8 cellular contexts compared by ENCODE assay signal in the genomic region with DNA sequence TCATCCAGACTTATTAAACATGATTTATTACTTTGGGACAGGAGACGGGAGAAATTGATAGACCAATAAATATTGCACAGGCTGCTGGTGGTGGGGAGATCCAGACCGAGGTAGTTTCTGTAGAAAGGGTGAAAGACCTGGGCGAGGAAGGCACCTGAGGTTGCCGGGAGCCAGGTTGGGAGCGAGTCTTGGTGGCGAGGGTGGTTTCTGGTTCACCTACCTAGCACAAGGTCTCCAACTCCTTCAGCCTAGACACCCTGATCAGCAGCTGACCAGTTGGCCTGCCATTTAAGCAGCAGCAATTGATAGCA. TPM values are rescaled to one million over a fixed set of nuclear protein-coding genes. Genes with fewer than 3 reads are reported as not detected.
DNase-seq lines count a peak whose midpoint lies in the region; ATAC-seq and TF ChIP-seq lines count a peak whose summit lies in the region.

No MANE protein-coding gene starts in this region.

- H3K4me1 ChIP-seq in Peyer's patch (peaks cover 0 to 23% (median 11%) of the 10 kb centered on the region in 4 donors), esophagus (ENCODE audit: control insufficient read depth in 2 of 2, insufficient read depth in 2 of 2, low read length in 1 of 2) (peaks cover 3 to 9% of the 10 kb centered on the region in 2 donors)

- no peak for DNase-seq in GM06990 (ENCODE audit: extremely low read depth, insufficient read length)
- DNase-seq in Peyer's patch, result no peak
- DNase-seq in progenitor cell of endocrine pancreas (ENCODE audit: low spot score, unreplicated experiment), result no peak
- DNase-seq in NCI-H2081 treated with DMSO at 0.1 percent for 48 hours (lab: John Stamatoyannopoulos, UW), result no peak
- no peak for DNase-seq in stimulated activated naive CD4-positive, alpha-beta T cell treated with Interleukin-2 at 50 U/mL for 16 hours (lab: John Stamatoyannopoulos, UW)
- no peak for DNase-seq in omental fat pad (ENCODE audit: low spot score)

- no peaks in the 10 kb centered on the region for H3K36me3 Mint-ChIP-seq in progenitor cell of endocrine pancreas (ENCODE audit: insufficient read depth)

- H3K9me3 ChIP-seq in Peyer's patch (no peaks in the 10 kb centered on the region), esophagus (ENCODE audit: control insufficient read depth in 2 of 2, insufficient read depth in 1 of 2, low read depth in 1 of 2, low read length in 1 of 2) (no peaks in the 10 kb centered on the region)

- no peak for TF ChIP-seq POLR2A in Peyer's patch (IDR thresholded peaks at IDR 0.05)

- no peaks in the 10 kb centered on the region for H3K27me3 Mint-ChIP-seq in progenitor cell of endocrine pancreas

- no peaks in the 10 kb centered on the region for H3K9me3 Mint-ChIP-seq in progenitor cell of endocrine pancreas (ENCODE audit: low read depth)

- H3K4me3 Mint-ChIP-seq in progenitor cell of endocrine pancreas (ENCODE audit: low read depth), result peak overlapping the region; percentile 75

- H3K4me1 Mint-ChIP-seq in progenitor cell of endocrine pancreas (ENCODE audit: low read depth), result peaks cover 19% of the 10 kb centered on the region

- H3K27me3 ChIP-seq in GM06990 (replicated peaks; ENCODE audit: control insufficient read depth, insufficient read depth, low read length), result no peaks in the 10 kb centered on the region
- no peaks in the 10 kb centered on the region for H3K27me3 ChIP-seq in Peyer's patch
- H3K27me3 ChIP-seq in esophagus (ENCODE audit: control insufficient read depth in 1 of 2, insufficient read depth in 2 of 2, low read length in 2 of 2), result no peaks in the 10 kb centered on the region

- ATAC-seq in HG03442 (IDR thresholded peaks at IDR 0.05; ENCODE audit: unreplicated experiment) (no peak), omental fat pad (ENCODE audit: low FRiP score) (no peak)

- TF ChIP-seq CTCF in GM06990 (IDR thresholded peaks at IDR 0.05; ENCODE audit: insufficient read depth, low read length, poor library complexity, severe bottlenecking) (no peak), Peyer's patch (IDR thresholded peaks at IDR 0.05) (no peak), progenitor cell of endocrine pancreas (IDR thresholded peaks at IDR 0.05; ENCODE audit: unreplicated experiment) (no peak), omental fat pad (IDR thresholded peaks at IDR 0.05) (no peak)

- H3K36me3 ChIP-seq in GM06990 (ENCODE audit: control insufficient read depth, insufficient read depth, low read length) (no peaks in the 10 kb centered on the region), Peyer's patch (no peaks in the 10 kb centered on the region), esophagus (ENCODE audit: control insufficient read depth in 2 of 2, insufficient read depth in 2 of 2, low read length in 1 of 2) (peaks cover 0 to 3% of the 10 kb centered on the region in 2 donors)

- WGBS in esophagus, 2 donors, result 22 to 42% methylated on average over 6 of the region's 6 CpGs

- H3K27ac Mint-ChIP-seq in progenitor cell of endocrine pancreas, result peak overlapping the region; percentile 65

- H3K27ac ChIP-seq in Peyer's patch (peak overlapping the region; percentile 38 to 98 (median 96)), esophagus (ENCODE audit: low read depth in 2 of 2, low read length in 1 of 2) (peak overlapping the region; percentile 92 to 96)

- H3K4me3 ChIP-seq in GM06990 (replicated peaks; ENCODE audit: low read depth, low read length), result peak overlapping the region; percentile 47
- peak overlapping the region; percentile 13 to 75 (median 61) for H3K4me3 ChIP-seq in Peyer's patch
- peak overlapping the region; percentile 13 to 18 for H3K4me3 ChIP-seq in esophagus (ENCODE audit: low read depth in 1 of 2, low read length in 2 of 2)

RNA-seq across cellular contexts. Expression of gene EMP3, which starts 7.0 kb away (rescaled TPM):
- 10 to 100 TPM in 2 of 4 donors, 1 to 10 TPM in 2; 4.7 to 21.5 (median 10.5) TPM for total RNA-seq in Peyer's patch
- 10 to 100 TPM; 17.6 to 21.5 TPM for polyA plus RNA-seq in esophagus
- total RNA-seq in progenitor cell of endocrine pancreas, result 2.9 and 3.8 TPM in 2 replicates
- 100 to 1,000 TPM in 1 of 4 donors, 10 to 100 TPM in 3; 48.6 to 173 (median 58.9) TPM for total RNA-seq in omental fat pad

RNA-seq across cellular contexts. Expression of gene TMEM143, which starts 31.4 kb away (rescaled TPM):
- total RNA-seq in Peyer's patch (10 to 100 TPM in 3 of 4 donors, 1 to 10 TPM in 1; 8.6 to 30.5 (median 20.0) TPM), progenitor cell of endocrine pancreas (9.5 and 10.3 TPM in 2 replicates), omental fat pad (10 to 100 TPM in 1 of 4 donors, 1 to 10 TPM in 3; 2.0 to 11.5 (median 5.1) TPM)
- 1 to 10 TPM; 4.0 to 9.1 TPM for polyA plus RNA-seq in esophagus

RNA-seq across cellular contexts. Expression of gene SYNGR4, which starts 31.9 kb away (rescaled TPM):
- total RNA-seq in Peyer's patch, result not detected
- not detected for polyA plus RNA-seq in esophagus
- total RNA-seq in progenitor cell of endocrine pancreas, result not detected in 2 replicates
- not detected for total RNA-seq in omental fat pad

RNA-seq across cellular contexts. Expression of gene KDELR1, which starts 59.0 kb away (rescaled TPM):
- 100 to 1,000 TPM in 3 of 4 donors, 10 to 100 TPM in 1; 54.5 to 136 (median 112) TPM for total RNA-seq in Peyer's patch
- polyA plus RNA-seq in esophagus, result 10 to 100 TPM; 62.7 to 70.2 TPM
- 207 and 213 TPM in 2 replicates for total RNA-seq in progenitor cell of endocrine pancreas
- total RNA-seq in omental fat pad, result 100 to 1,000 TPM in 1 of 4 donors, 10 to 100 TPM in 3; 72.2 to 102 (median 75.3) TPM
